Comparison of ENCODE assay signal across 8 cellular contexts in genomic region chr4:99949034-99949998, GRCh38. TPM values are rescaled to one million over a fixed set of nuclear protein-coding genes. Genes with fewer than 3 reads are reported as not detected.
DNase-seq lines count a peak whose midpoint lies in the region; ATAC-seq, FAIRE-seq and TF ChIP-seq lines count a peak whose summit lies in the region.

No MANE protein-coding gene starts in this region.

- ATAC-seq in HG02884 (IDR thresholded peaks at IDR 0.05; ENCODE audit: unreplicated experiment) (peak; percentile 29), T-cell (replicated peaks in 1 of 4) (peak; percentile 23 to 33 (median 28)), right cardiac atrium (peak; percentile 32 to 38), psoas muscle (peak; percentile 41 to 64 (median 52))

- H3K36me3 ChIP-seq in psoas muscle (ENCODE audit: insufficient read depth in 1 of 2, low read depth in 1 of 2) = peaks cover 2 to 5% of the 10 kb centered on the region in 2 donors

- intact Hi-C loops in right cardiac atrium (cut with DNase I) (loop anchor here (5.0 to 10.0 kb wide), 5 partner anchors 55 to 387 kb away; partner anchors contain the start of genes LAMTOR3 (in 4 of the 4) and TRMT10A (in 3 of the 4)), psoas muscle (cut with DNase I) (loop anchor here (1.0 to 10.0 kb wide), 5 partner anchors 55 to 388 kb away; partner anchors contain the start of genes DAPP1 (in 1 of the 2), LAMTOR3 (in 1 of the 2) and TRMT10A (in 1 of the 2))

- H3K27ac ChIP-seq in right cardiac atrium (ENCODE audit: low read length) (peak overlapping the region; percentile 99), psoas muscle (peak overlapping the region; percentile 95)

- under 1% methylated on average over 98 of the region's 98 CpGs for WGBS in right cardiac atrium
- 0 to 1% (median 0%) methylated on average over 79 to 97 of the region's 98 CpGs for WGBS in psoas muscle, 3 donors

- no peak for TF ChIP-seq POLR2A in GM12892 (IDR thresholded peaks at IDR 0.05; ENCODE audit: low read depth, low read length)

- DNase-seq in GM12892 (ENCODE audit: insufficient read length) = peak; percentile 30
- DNase-seq in NCI-H146 treated with DMSO at 0.1 percent for 48 hours (lab: John Stamatoyannopoulos, UW; ENCODE audit: unreplicated experiment) = peak; percentile 58
- peak; percentile 66 to 87 (median 81) for DNase-seq in T-cell
- DNase-seq in anterior cingulate cortex (lab: John Stamatoyannopoulos, UW) = peak in 57 of 58 donors; percentile 15 to 93 (median 79)
- DNase-seq in right cardiac atrium = peak; percentile 83 to 92 (median 92)
- DNase-seq in psoas muscle = peak; percentile 83 to 88
- DNase-seq in urothelium cell line (ENCODE audit: low spot score) = peak; percentile 82

- H3K27me3 Mint-ChIP-seq in T-cell = no peaks in the 10 kb centered on the region

- peak overlapping the region; percentile 62 for H3K4me3 ChIP-seq in right cardiac atrium (ENCODE audit: low read length)
- peak overlapping the region; percentile 89 for H3K4me3 ChIP-seq in psoas muscle

- CTCF ChIA-PET in T-cell (lab: Charles Lee) = interaction anchor here (0.5 to 3.9 kb wide), 32 partner anchors 9 to 1288 kb away, joined by 3 to 33 read pairs (median 6); partner anchors contain the start of genes ADH5 (in 1 of the 2), DAPP1 (in 1 of the 2), LAMTOR3 (in 1 of the 2) and METAP1 (in 1 of the 2)

- H3K9me3 ChIP-seq in right cardiac atrium (ENCODE audit: control insufficient read depth, low read length) = no peaks in the 10 kb centered on the region
- no peaks in the 10 kb centered on the region for H3K9me3 ChIP-seq in psoas muscle

- peaks cover 5% of the 10 kb centered on the region for H3K36me3 Mint-ChIP-seq in T-cell

- H3K4me1 ChIP-seq in right cardiac atrium (ENCODE audit: control insufficient read depth, insufficient read depth, low read length) (peaks cover 1% of the 10 kb centered on the region), psoas muscle (peaks cover 31% of the 10 kb centered on the region)

- no peaks in the 10 kb centered on the region for H3K9me3 Mint-ChIP-seq in T-cell

- H3K27me3 ChIP-seq in right cardiac atrium (ENCODE audit: control insufficient read depth, insufficient read depth) (no peaks in the 10 kb centered on the region), psoas muscle (ENCODE audit: insufficient read depth in 3 of 3, low read length in 2 of 3) (no peaks in the 10 kb centered on the region)

- H3K27ac Mint-ChIP-seq in T-cell = no peak overlapping the region

- peak; percentile 79 for TF ChIP-seq CTCF in psoas muscle (IDR thresholded peaks at IDR 0.05)

- no peak overlapping the region for H3K4me3 Mint-ChIP-seq in T-cell

- POLR2A ChIA-PET in T-cell (lab: Charles Lee) = interaction anchor here (0.5 to 3.9 kb wide), 12 partner anchors 8 to 1275 kb away, joined by 3 to 27 read pairs (median 4); partner anchors contain the start of genes LAMTOR3 (in 2 of the 2) and DAPP1 (in 1 of the 2)

- FAIRE-seq in GM12892 (lab: Jason Lieb, UNC) (peak; percentile 77), urothelium cell line (lab: Jason Lieb, UNC) (no peak)

- peaks cover 20 to 37% (median 30%) of the 10 kb centered on the region in 3 donors for H3K4me1 Mint-ChIP-seq in T-cell

RNA-seq across cellular contexts. Expression of gene H2AZ1, which starts 0.8 kb away (rescaled TPM):
- polyA plus RNA-seq in GM12892 (2012; ENCODE audit: missing spikeins) = 642 TPM
- total RNA-seq in T-cell (100 to 1,000 TPM in 4 of 5 donors, 10 to 100 TPM in 1; 93.9 to 146 (median 131) TPM), right cardiac atrium (10 to 100 TPM; 76.0 to 96.2 (median 84.9) TPM), psoas muscle (100 to 1,000 TPM in 1 of 4 donors, 10 to 100 TPM in 3; 57.9 to 101 (median 65.8) TPM)
- polyA plus RNA-seq in right cardiac atrium (134 TPM), psoas muscle (100 to 1,000 TPM; 143 to 256 (median 247) TPM)

RNA-seq across cellular contexts. Expression of gene DNAJB14, which starts 2.9 kb away (rescaled TPM):
- polyA plus RNA-seq in GM12892 (2012; ENCODE audit: missing spikeins) = 19.5 TPM
- total RNA-seq in T-cell (10 to 100 TPM; 48.9 to 66.5 (median 61.7) TPM), right cardiac atrium (10 to 100 TPM; 25.3 to 29.0 (median 27.4) TPM), psoas muscle (10 to 100 TPM; 10.1 to 15.1 (median 13.1) TPM)
- polyA plus RNA-seq in right cardiac atrium (6.5 TPM), psoas muscle (10 to 100 TPM in 1 of 3 donors, 1 to 10 TPM in 2; 3.3 to 16.7 (median 3.4) TPM)

RNA-seq across cellular contexts. Expression of gene LAMTOR3, which starts 55.1 kb away (rescaled TPM):
- 40.5 TPM for polyA plus RNA-seq in GM12892 (2012; ENCODE audit: missing spikeins)
- total RNA-seq in T-cell (10 to 100 TPM; 17.5 to 25.0 (median 19.4) TPM), right cardiac atrium (10 to 100 TPM; 24.9 to 38.3 (median 32.4) TPM), psoas muscle (10 to 100 TPM; 21.6 to 25.8 (median 23.2) TPM)
- polyA plus RNA-seq in right cardiac atrium (46.7 TPM), psoas muscle (10 to 100 TPM; 22.4 to 43.6 (median 34.5) TPM)

Comparison
In these comparisons a context has a peak if more than half of its experiments do, and no peak if none do; other contexts are left out.
1. Peak in every context shown above with its lines: DNase-seq, ATAC-seq, H3K4me3 ChIP-seq and H3K27ac ChIP-seq.
2. DNase-seq: peak in every context shown above with its lines; median percentile 92 in right cardiac atrium; 86 in psoas muscle; 82 in urothelium cell line; 81 in T-cell; 79 in anterior cingulate cortex; 58 in NCI-H146 treated with DMSO at 0.1 percent for 48 hours; 30 in GM12892.